ENCODE assay signal across 1 cellular context in genomic region chr5:174098694-174099093, GRCh38.
TF ChIP-seq lines count a peak whose summit lies in the region.

No MANE protein-coding gene starts in this region.

TF ChIP-seq in GM12878, 131 proteins besides CTCF, POLR2A, EP300 and RAD21 (continued from another document):
- TF ChIP-seq, protein P1, sequence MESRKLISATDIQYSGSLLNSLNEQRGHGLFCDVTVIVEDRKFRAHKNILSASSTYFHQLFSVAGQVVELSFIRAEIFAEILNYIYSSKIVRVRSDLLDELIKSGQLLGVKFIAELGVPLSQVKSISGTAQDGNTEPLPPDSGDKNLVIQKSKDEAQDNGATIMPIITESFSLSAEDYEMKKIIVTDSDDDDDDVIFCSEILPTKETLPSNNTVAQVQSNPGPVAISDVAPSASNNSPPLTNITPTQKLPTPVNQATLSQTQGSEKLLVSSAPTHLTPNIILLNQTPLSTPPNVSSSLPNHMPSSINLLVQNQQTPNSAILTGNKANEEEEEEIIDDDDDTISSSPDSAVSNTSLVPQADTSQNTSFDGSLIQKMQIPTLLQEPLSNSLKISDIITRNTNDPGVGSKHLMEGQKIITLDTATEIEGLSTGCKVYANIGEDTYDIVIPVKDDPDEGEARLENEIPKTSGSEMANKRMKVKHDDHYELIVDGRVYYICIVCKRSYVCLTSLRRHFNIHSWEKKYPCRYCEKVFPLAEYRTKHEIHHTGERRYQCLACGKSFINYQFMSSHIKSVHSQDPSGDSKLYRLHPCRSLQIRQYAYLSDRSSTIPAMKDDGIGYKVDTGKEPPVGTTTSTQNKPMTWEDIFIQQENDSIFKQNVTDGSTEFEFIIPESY (IDR thresholded peaks at IDR 0.05), result peak; percentile 98
- TF ChIP-seq RCOR1 (conservative IDR thresholded peaks at IDR 0.05; ENCODE audit: low read depth, low read length) (no peak), RUNX3 (IDR thresholded peaks at IDR 0.05; ENCODE audit: low read length) (peak; percentile 18; the same call in 1 of the 2 replicates), ZZZ3 (IDR thresholded peaks at IDR 0.05; ENCODE audit: control insufficient read depth, insufficient read length, low read depth) (no peak), RB1 (IDR thresholded peaks at IDR 0.05; ENCODE audit: borderline replicate concordance) (no peak), ZNF274 (IDR thresholded peaks at IDR 0.05; ENCODE audit: insufficient read depth, insufficient read length) (no peak), SPI1 (IDR thresholded peaks at IDR 0.05; ENCODE audit: borderline replicate concordance, insufficient read depth, low read depth, low read length) (peak; percentile 91), LARP7 (IDR thresholded peaks at IDR 0.05) (no peak), MYC (IDR thresholded peaks at IDR 0.05; ENCODE audit: insufficient read depth, insufficient read length, insufficient replicate concordance, low read length, severe bottlenecking) (no peak)
- TF ChIP-seq, protein P2, sequence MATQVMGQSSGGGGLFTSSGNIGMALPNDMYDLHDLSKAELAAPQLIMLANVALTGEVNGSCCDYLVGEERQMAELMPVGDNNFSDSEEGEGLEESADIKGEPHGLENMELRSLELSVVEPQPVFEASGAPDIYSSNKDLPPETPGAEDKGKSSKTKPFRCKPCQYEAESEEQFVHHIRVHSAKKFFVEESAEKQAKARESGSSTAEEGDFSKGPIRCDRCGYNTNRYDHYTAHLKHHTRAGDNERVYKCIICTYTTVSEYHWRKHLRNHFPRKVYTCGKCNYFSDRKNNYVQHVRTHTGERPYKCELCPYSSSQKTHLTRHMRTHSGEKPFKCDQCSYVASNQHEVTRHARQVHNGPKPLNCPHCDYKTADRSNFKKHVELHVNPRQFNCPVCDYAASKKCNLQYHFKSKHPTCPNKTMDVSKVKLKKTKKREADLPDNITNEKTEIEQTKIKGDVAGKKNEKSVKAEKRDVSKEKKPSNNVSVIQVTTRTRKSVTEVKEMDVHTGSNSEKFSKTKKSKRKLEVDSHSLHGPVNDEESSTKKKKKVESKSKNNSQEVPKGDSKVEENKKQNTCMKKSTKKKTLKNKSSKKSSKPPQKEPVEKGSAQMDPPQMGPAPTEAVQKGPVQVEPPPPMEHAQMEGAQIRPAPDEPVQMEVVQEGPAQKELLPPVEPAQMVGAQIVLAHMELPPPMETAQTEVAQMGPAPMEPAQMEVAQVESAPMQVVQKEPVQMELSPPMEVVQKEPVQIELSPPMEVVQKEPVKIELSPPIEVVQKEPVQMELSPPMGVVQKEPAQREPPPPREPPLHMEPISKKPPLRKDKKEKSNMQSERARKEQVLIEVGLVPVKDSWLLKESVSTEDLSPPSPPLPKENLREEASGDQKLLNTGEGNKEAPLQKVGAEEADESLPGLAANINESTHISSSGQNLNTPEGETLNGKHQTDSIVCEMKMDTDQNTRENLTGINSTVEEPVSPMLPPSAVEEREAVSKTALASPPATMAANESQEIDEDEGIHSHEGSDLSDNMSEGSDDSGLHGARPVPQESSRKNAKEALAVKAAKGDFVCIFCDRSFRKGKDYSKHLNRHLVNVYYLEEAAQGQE (IDR thresholded peaks at IDR 0.05; ENCODE audit: low read depth, low read length), result no peak
